2 cellular contexts compared by ENCODE assay signal in the genomic region with DNA sequence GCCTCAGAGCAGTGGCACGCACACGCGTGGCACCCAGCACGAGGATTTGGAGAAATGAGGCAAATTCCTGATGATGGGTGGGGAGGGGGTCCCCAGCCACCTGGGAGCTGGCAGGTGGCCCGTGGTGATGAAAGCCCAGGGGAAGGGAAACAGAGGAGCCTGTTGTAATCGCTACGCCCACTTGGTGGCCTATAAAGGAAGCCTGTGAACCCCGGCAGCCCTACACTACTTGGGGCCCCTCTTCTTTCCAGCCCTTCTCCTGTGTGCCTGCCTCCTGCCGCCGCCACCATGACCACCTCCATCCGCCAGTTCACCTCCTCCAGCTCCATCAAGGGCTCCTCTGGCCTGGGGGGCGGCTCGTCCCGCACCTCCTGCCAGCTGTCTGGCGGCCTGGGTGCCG. TPM values are rescaled to one million over a fixed set of nuclear protein-coding genes. Genes with fewer than 3 reads are reported as not detected.
"Had no signal": no experiment of that assay in that cellular context is flagged by ENCODE, and none has a peak within 500 bp of the region (broad histone marks: within the 10 kb centered on the region; RNA-seq: fewer than 3 reads in every experiment).

No MANE protein-coding gene starts in this region.

RNA-seq across cellular contexts. Expression of gene EVPLL, which starts 49.1 kb away (rescaled TPM):
- total RNA-seq: G401, GM12878 had no signal
- polyA plus RNA-seq: GM12878 had no signal

RNA-seq across cellular contexts. Expression of gene LGALS9C, which starts 50.0 kb away (rescaled TPM):
- total RNA-seq: G401 had no signal
